Comparison of ENCODE assay signal across 16 cellular contexts in the genomic region with DNA sequence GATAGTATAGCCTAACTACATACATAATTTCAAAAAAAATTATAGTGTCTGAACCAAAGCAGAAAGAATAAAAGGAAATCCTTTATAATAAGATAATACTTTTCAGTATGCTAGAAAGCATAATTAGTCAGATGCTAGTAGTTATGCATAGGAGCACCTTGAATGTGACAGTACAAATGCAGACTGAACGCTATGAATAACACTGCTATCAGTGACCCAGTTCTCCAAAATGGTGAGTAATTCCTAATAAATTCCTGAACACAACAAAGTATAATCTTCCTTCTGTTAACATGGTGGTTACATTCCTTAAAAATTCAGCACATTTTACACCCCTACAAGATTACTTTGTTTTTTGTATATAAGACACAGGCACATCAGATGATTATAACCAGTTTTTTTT. TPM values are rescaled to one million over a fixed set of nuclear protein-coding genes. Genes with fewer than 3 reads are reported as not detected.
A peak's percentile ranks its signal among the peaks of the same experiment; 100 is the strongest.
DNase-seq lines count a peak whose midpoint lies in the region; ATAC-seq and TF ChIP-seq lines count a peak whose summit lies in the region.
"Had no signal": no experiment of that assay in that cellular context is flagged by ENCODE, and none has a peak within 500 bp of the region (broad histone marks: within the 10 kb centered on the region; RNA-seq: fewer than 3 reads in every experiment).

No MANE protein-coding gene starts in this region.

- no peaks in the 10 kb centered on the region for H3K27me3 Mint-ChIP-seq in activated T-cell treated with anti-CD3 and anti-CD28 coated beads, Interleukin-2, amount 50 U/mL, for 72 hours (ENCODE audit: low read depth)
- H3K27me3 Mint-ChIP-seq in IgD-negative memory B cell: no peaks in the 10 kb centered on the region
- no peaks in the 10 kb centered on the region for H3K27me3 Mint-ChIP-seq in activated naive CD8-positive, alpha-beta T cell treated with anti-CD3 and anti-CD28 coated beads, Interleukin-2, amount 50 U/mL, for 24 hours
- no peaks in the 10 kb centered on the region for H3K27me3 Mint-ChIP-seq in osteocyte (ENCODE audit: unreplicated experiment)

- no peak overlapping the region for H3K27ac Mint-ChIP-seq in activated T-cell treated with anti-CD3 and anti-CD28 coated beads, Interleukin-2, amount 50 U/mL, for 72 hours
- peak overlapping the region in 1 of 3 donors; percentile 98 for H3K27ac Mint-ChIP-seq in IgD-negative memory B cell
- H3K27ac Mint-ChIP-seq in activated naive CD8-positive, alpha-beta T cell treated with anti-CD3 and anti-CD28 coated beads, Interleukin-2, amount 50 U/mL, for 24 hours: no peak overlapping the region
- no peak overlapping the region for H3K27ac Mint-ChIP-seq in osteocyte (ENCODE audit: unreplicated experiment)

- H3K4me1 Mint-ChIP-seq in activated T-cell treated with anti-CD3 and anti-CD28 coated beads, Interleukin-2, amount 50 U/mL, for 72 hours (ENCODE audit: low read depth): peaks cover 50% of the 10 kb centered on the region
- H3K4me1 Mint-ChIP-seq in IgD-negative memory B cell: peaks cover 30 to 34% (median 31%) of the 10 kb centered on the region in 3 donors
- peaks cover 51% of the 10 kb centered on the region for H3K4me1 Mint-ChIP-seq in activated naive CD8-positive, alpha-beta T cell treated with anti-CD3 and anti-CD28 coated beads, Interleukin-2, amount 50 U/mL, for 24 hours
- peaks cover 48% of the 10 kb centered on the region for H3K4me1 Mint-ChIP-seq in osteocyte (ENCODE audit: unreplicated experiment)

- no peak for TF ChIP-seq CTCF in osteocyte (IDR thresholded peaks at IDR 0.05)

- DNase-seq in activated T-cell treated with anti-CD3 and anti-CD28 coated beads, Interleukin-2, amount 50 U/mL, for 72 hours: no peak
- DNase-seq in activated T-cell treated with anti-CD3 and anti-CD28 coated beads, Interleukin-2, amount 50 U/mL, for 48 hours: no peak
- DNase-seq in activated naive CD8-positive, alpha-beta T cell treated with anti-CD3 and anti-CD28 coated beads, Interleukin-2, amount 50 U/mL, for 24 hours: no peak
- DNase-seq in osteocyte (ENCODE audit: extremely low spot score, unreplicated experiment): no peak
- no peak for DNase-seq in SHP77 (lab: John Stamatoyannopoulos, UW)
- DNase-seq in stimulated activated CD4-positive, alpha-beta T cell treated with anti-CD3 and anti-CD28 coated beads, Interleukin-2, amount 100 ng/mL, for 24 hours: no peak
- DNase-seq in ecto neural progenitor cell (ENCODE audit: low spot score): no peak
- DNase-seq: activated CD4-positive, CD25-positive, alpha-beta regulatory T cell; effector CD8-positive, alpha-beta T cell; left colon; NCI-H1694 treated with DMSO at 0.1 percent for 48 hours; NCI-H510A treated with DMSO at 0.1 percent for 48 hours; stimulated activated CD4-positive, alpha-beta T cell treated with anti-CD3 and anti-CD28 coated beads, Interleukin-1b, Interleukin-23, amount 100 ng/mL, for 48 hours; tibial artery had no signal

- peaks cover 10 to 11% of the 10 kb centered on the region in 2 donors for H3K36me3 Mint-ChIP-seq in activated T-cell treated with anti-CD3 and anti-CD28 coated beads, Interleukin-2, amount 50 U/mL, for 72 hours (ENCODE audit: insufficient read depth in 2 of 2)
- H3K36me3 Mint-ChIP-seq in IgD-negative memory B cell (peaks cover 4% of the 10 kb centered on the region), osteocyte (ENCODE audit: unreplicated experiment) (peaks cover 2% of the 10 kb centered on the region)
- peaks cover 21% of the 10 kb centered on the region for H3K36me3 Mint-ChIP-seq in activated naive CD8-positive, alpha-beta T cell treated with anti-CD3 and anti-CD28 coated beads, Interleukin-2, amount 50 U/mL, for 24 hours (ENCODE audit: low read depth)

- ATAC-seq in activated T-cell treated with anti-CD3 and anti-CD28 coated beads, Interleukin-2, amount 50 U/mL, for 72 hours (replicated peaks in 1 of 2): no peak
- no peak for ATAC-seq in activated naive CD8-positive, alpha-beta T cell treated with anti-CD3 and anti-CD28 coated beads, Interleukin-2, amount 50 U/mL, for 24 hours
- ATAC-seq: left colon had no signal

- H3K4me3 Mint-ChIP-seq in activated T-cell treated with anti-CD3 and anti-CD28 coated beads, Interleukin-2, amount 50 U/mL, for 72 hours: peak overlapping the region; percentile 94 to 100
- H3K4me3 Mint-ChIP-seq in IgD-negative memory B cell: peak overlapping the region; percentile 79 to 100 (median 98)
- H3K4me3 Mint-ChIP-seq in activated naive CD8-positive, alpha-beta T cell treated with anti-CD3 and anti-CD28 coated beads, Interleukin-2, amount 50 U/mL, for 24 hours: peak overlapping the region; percentile 100
- peak overlapping the region; percentile 11 for H3K4me3 Mint-ChIP-seq in osteocyte (ENCODE audit: unreplicated experiment)

- H3K9me3 Mint-ChIP-seq in activated T-cell treated with anti-CD3 and anti-CD28 coated beads, Interleukin-2, amount 50 U/mL, for 72 hours: no peaks in the 10 kb centered on the region
- H3K9me3 Mint-ChIP-seq in IgD-negative memory B cell (no peaks in the 10 kb centered on the region), osteocyte (ENCODE audit: unreplicated experiment) (no peaks in the 10 kb centered on the region)
- no peaks in the 10 kb centered on the region for H3K9me3 Mint-ChIP-seq in activated naive CD8-positive, alpha-beta T cell treated with anti-CD3 and anti-CD28 coated beads, Interleukin-2, amount 50 U/mL, for 24 hours

RNA-seq across cellular contexts. Expression of a gene that starts 1.2 kb away (rescaled TPM):
- 10 to 100 TPM; 30.3 to 42.1 TPM for total RNA-seq in activated T-cell treated with anti-CD3 and anti-CD28 coated beads, Interleukin-2, amount 50 U/mL, for 72 hours
- 25.4 TPM for polyA plus RNA-seq in IgD-negative memory B cell
- 89.5 and 93.2 TPM in 2 replicates for total RNA-seq in osteocyte

RNA-seq across cellular contexts. Expression of a gene that starts 4.1 kb away (rescaled TPM):
- total RNA-seq in activated T-cell treated with anti-CD3 and anti-CD28 coated beads, Interleukin-2, amount 50 U/mL, for 72 hours: 10 to 100 TPM; 29.7 to 31.9 TPM
- 34.2 TPM for polyA plus RNA-seq in IgD-negative memory B cell
- total RNA-seq in osteocyte: 43.9 and 47.5 TPM in 2 replicates

RNA-seq across cellular contexts. Expression of a gene that starts 17.4 kb away (rescaled TPM):
- total RNA-seq in activated T-cell treated with anti-CD3 and anti-CD28 coated beads, Interleukin-2, amount 50 U/mL, for 72 hours: 1 to 10 TPM; 6.5 to 8.2 TPM
- polyA plus RNA-seq in IgD-negative memory B cell: 1.1 TPM
- total RNA-seq in osteocyte: 88.7 and 96.9 TPM in 2 replicates

RNA-seq across cellular contexts. Expression of a gene that starts 20.8 kb away (rescaled TPM):
- total RNA-seq in activated T-cell treated with anti-CD3 and anti-CD28 coated beads, Interleukin-2, amount 50 U/mL, for 72 hours: 1 to 10 TPM; 3.4 to 4.4 TPM
- not detected for polyA plus RNA-seq in IgD-negative memory B cell
- total RNA-seq in osteocyte: 1.1 TPM in 1 of 2 replicates, not detected in the other
- total RNA-seq: bronchial epithelial cell, left colon had no signal

RNA-seq across cellular contexts. Expression of a gene that starts 44.0 kb away (rescaled TPM):
- not detected for total RNA-seq in activated T-cell treated with anti-CD3 and anti-CD28 coated beads, Interleukin-2, amount 50 U/mL, for 72 hours
- polyA plus RNA-seq in IgD-negative memory B cell: not detected
- total RNA-seq in osteocyte: not detected in 2 replicates
- total RNA-seq: bronchial epithelial cell, left colon had no signal

Comparison
In these comparisons a context has a peak if more than half of its experiments do, and no peak if none do; other contexts are left out.
1. H3K4me3 Mint-ChIP-seq: peak in every context shown above with its lines; median percentile 100 in activated naive CD8-positive, alpha-beta T cell treated with anti-CD3 and anti-CD28 coated beads, Interleukin-2, amount 50 U/mL, for 24 hours; 98 in IgD-negative memory B cell; 97 in activated T-cell treated with anti-CD3 and anti-CD28 coated beads, Interleukin-2, amount 50 U/mL, for 72 hours; 11 in osteocyte.